Comparison of ENCODE assay signal across 8 cellular contexts in the genomic region with DNA sequence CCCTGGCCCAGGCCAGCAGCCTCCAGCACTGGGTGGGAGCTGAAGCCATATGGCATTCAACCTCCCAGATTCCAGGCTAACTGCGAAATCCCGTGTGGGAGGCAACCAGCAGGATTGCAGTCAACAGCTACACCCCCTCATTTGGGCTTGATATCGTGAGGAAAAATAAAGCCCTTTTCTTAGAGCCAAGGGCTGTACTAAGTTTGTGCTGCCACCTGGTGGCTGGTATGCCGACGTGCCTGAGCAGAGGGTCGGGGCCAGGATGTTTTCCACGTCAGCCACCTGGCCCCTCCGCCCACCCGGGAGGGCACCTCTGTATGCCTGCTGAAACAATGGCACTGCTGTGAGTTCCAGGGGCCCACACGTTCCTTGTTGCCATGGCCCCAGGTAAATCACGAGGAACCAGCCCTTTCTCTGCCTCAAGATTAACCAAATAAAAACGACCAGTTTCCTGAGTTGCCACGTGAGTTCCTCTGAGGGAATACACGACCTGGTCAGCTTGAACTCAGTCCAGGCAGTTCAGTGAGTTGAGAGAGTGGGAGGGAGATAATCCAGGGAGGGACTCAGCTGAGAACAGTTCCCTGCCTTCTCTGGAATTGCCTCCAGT. TPM values are rescaled to one million over a fixed set of nuclear protein-coding genes. Genes with fewer than 3 reads are reported as not detected.
DNase-seq lines count a peak whose midpoint lies in the region; ATAC-seq, FAIRE-seq and TF ChIP-seq lines count a peak whose summit lies in the region.

No MANE protein-coding gene starts in this region.

- H3K9me3 Mint-ChIP-seq in activated T-cell treated with anti-CD3 and anti-CD28 coated beads, Interleukin-2, amount 50 U/mL, for 4 hours = no peaks in the 10 kb centered on the region
- peaks cover 2% of the 10 kb centered on the region for H3K9me3 Mint-ChIP-seq in nephron

- no peak overlapping the region for H3K4me3 Mint-ChIP-seq in activated T-cell treated with anti-CD3 and anti-CD28 coated beads, Interleukin-2, amount 50 U/mL, for 4 hours
- H3K4me3 Mint-ChIP-seq in nephron = no peak overlapping the region

- peaks cover 26% of the 10 kb centered on the region for H3K27me3 Mint-ChIP-seq in activated T-cell treated with anti-CD3 and anti-CD28 coated beads, Interleukin-2, amount 50 U/mL, for 4 hours (ENCODE audit: low read depth)
- H3K27me3 Mint-ChIP-seq in nephron (ENCODE audit: low read depth) = no peaks in the 10 kb centered on the region

- H3K4me3 ChIP-seq in NT2/D1 (ENCODE audit: insufficient read length, low read depth) (no peak overlapping the region), fibroblast of mammary gland (ENCODE audit: control insufficient read depth, low read depth, low read length) (no peak overlapping the region)

- H3K27ac Mint-ChIP-seq in nephron = peak overlapping the region; percentile 83 to 91 (median 83)

- DNase-seq in ACHN = peak; percentile 69
- DNase-seq in GM18507 (ENCODE audit: extremely low spot score, insufficient read length, low read depth) = peak; percentile 46
- peak; percentile 58 for DNase-seq in NT2/D1 (ENCODE audit: low read depth, low spot score)
- DNase-seq in activated T-cell treated with anti-CD3 and anti-CD28 coated beads, Interleukin-2, amount 50 U/mL, for 4 hours = peak; percentile 59
- DNase-seq in fibroblast of mammary gland (ENCODE audit: low read depth) = peak; percentile 76
- peak; percentile 51 for DNase-seq in stimulated activated naive CD4-positive, alpha-beta T cell treated with Interleukin-2 at 50 U/mL for 16 hours (lab: John Stamatoyannopoulos, UW)

- TF ChIP-seq CTCF in fibroblast of mammary gland (conservative IDR thresholded peaks at IDR 0.05; ENCODE audit: control insufficient read depth, insufficient read depth, low read depth, low read length) (peak; percentile 77), nephron (IDR thresholded peaks at IDR 0.05; ENCODE audit: unreplicated experiment in 3 of 3) (peak; percentile 79 to 90 (median 86))

- peaks cover 6% of the 10 kb centered on the region for H3K4me1 ChIP-seq in NT2/D1 (ENCODE audit: insufficient read depth, insufficient read length)

- H3K27me3 ChIP-seq in NT2/D1 (ENCODE audit: insufficient read depth, insufficient read length) = no peaks in the 10 kb centered on the region

- peaks cover 85% of the 10 kb centered on the region for H3K36me3 ChIP-seq in NT2/D1 (ENCODE audit: insufficient read depth, insufficient read length, low read length)

- in situ Hi-C loops in ACHN (cut with HindIII; ENCODE audit: low pct_ligation_motif_present, low pct_unique_long_range_greater_than_20kb, low sequenced_read_pairs) = no loop called here

- peak; percentile 78 to 92 for ATAC-seq in activated T-cell treated with anti-CD3 and anti-CD28 coated beads, Interleukin-2, amount 50 U/mL, for 4 hours
- no peak for ATAC-seq in GM19463 (IDR thresholded peaks at IDR 0.05; ENCODE audit: unreplicated experiment)

- peaks cover 7% of the 10 kb centered on the region; the same call in 1 of the 2 replicates for H3K9me3 ChIP-seq in NT2/D1 (ENCODE audit: insufficient read depth, low read length)

- H3K9ac ChIP-seq in NT2/D1 (ENCODE audit: insufficient read length, low read depth) = no peak overlapping the region

- peak; percentile 71 for FAIRE-seq in GM18507 (lab: Jason Lieb, UNC)

- H3K36me3 Mint-ChIP-seq in activated T-cell treated with anti-CD3 and anti-CD28 coated beads, Interleukin-2, amount 50 U/mL, for 4 hours (ENCODE audit: insufficient read depth) = no peaks in the 10 kb centered on the region
- peaks cover 86% of the 10 kb centered on the region for H3K36me3 Mint-ChIP-seq in nephron (ENCODE audit: low read depth)

- no peaks in the 10 kb centered on the region for H3K4me1 Mint-ChIP-seq in activated T-cell treated with anti-CD3 and anti-CD28 coated beads, Interleukin-2, amount 50 U/mL, for 4 hours (ENCODE audit: low read depth)
- H3K4me1 Mint-ChIP-seq in nephron = peaks cover 7% of the 10 kb centered on the region

RNA-seq across cellular contexts. Expression of gene TMEM98, which starts 9.0 kb away (rescaled TPM):
- under 1 TPM; 0.16 to 0.86 (median 0.54) TPM for total RNA-seq in activated T-cell treated with anti-CD3 and anti-CD28 coated beads, Interleukin-2, amount 50 U/mL, for 4 hours

RNA-seq across cellular contexts. Expression of gene SPACA3, which starts 54.6 kb away (rescaled TPM):
- not detected for total RNA-seq in activated T-cell treated with anti-CD3 and anti-CD28 coated beads, Interleukin-2, amount 50 U/mL, for 4 hours
